1 cellular context compared by ENCODE assay signal in the genomic region with DNA sequence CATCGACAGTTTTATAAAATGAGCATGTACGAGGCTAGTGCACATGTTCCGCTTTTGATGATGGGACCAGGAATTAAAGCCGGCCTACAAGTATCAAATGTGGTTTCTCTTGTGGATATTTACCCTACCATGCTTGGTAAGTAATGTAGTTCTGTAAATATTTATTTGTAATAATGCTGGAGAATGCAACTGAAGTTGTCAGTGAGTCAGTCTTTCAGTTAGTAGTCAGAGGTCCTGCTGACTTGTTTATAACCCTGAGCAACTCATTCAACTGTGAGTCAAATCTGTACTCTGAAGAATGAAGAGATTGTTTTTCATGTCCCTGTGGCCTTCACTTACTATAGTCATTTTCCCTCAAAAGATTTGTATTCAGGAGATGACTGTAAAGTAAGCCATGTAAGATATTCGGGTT.
TF ChIP-seq lines count a peak whose summit lies in the region.

No MANE protein-coding gene starts in this region.

TF ChIP-seq in HCT116, 20 proteins besides CTCF, POLR2A, EP300 and RAD21 (continued from another document):
- TF ChIP-seq, protein P1, sequence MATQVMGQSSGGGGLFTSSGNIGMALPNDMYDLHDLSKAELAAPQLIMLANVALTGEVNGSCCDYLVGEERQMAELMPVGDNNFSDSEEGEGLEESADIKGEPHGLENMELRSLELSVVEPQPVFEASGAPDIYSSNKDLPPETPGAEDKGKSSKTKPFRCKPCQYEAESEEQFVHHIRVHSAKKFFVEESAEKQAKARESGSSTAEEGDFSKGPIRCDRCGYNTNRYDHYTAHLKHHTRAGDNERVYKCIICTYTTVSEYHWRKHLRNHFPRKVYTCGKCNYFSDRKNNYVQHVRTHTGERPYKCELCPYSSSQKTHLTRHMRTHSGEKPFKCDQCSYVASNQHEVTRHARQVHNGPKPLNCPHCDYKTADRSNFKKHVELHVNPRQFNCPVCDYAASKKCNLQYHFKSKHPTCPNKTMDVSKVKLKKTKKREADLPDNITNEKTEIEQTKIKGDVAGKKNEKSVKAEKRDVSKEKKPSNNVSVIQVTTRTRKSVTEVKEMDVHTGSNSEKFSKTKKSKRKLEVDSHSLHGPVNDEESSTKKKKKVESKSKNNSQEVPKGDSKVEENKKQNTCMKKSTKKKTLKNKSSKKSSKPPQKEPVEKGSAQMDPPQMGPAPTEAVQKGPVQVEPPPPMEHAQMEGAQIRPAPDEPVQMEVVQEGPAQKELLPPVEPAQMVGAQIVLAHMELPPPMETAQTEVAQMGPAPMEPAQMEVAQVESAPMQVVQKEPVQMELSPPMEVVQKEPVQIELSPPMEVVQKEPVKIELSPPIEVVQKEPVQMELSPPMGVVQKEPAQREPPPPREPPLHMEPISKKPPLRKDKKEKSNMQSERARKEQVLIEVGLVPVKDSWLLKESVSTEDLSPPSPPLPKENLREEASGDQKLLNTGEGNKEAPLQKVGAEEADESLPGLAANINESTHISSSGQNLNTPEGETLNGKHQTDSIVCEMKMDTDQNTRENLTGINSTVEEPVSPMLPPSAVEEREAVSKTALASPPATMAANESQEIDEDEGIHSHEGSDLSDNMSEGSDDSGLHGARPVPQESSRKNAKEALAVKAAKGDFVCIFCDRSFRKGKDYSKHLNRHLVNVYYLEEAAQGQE (IDR thresholded peaks at IDR 0.05; ENCODE audit: low read depth): no peak
- TF ChIP-seq, protein P2, sequence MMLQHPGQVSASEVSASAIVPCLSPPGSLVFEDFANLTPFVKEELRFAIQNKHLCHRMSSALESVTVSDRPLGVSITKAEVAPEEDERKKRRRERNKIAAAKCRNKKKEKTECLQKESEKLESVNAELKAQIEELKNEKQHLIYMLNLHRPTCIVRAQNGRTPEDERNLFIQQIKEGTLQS (IDR thresholded peaks at IDR 0.05): no peak
- peak; percentile 39; the same call in 1 of the 2 replicates for TF ChIP-seq SP1 (IDR thresholded peaks at IDR 0.05; ENCODE audit: low read depth)
